18 cellular contexts compared by ENCODE assay signal in genomic region chr2:199136681-199137080, GRCh38.
DNase-seq lines count a peak whose midpoint lies in the region; ATAC-seq, FAIRE-seq and TF ChIP-seq lines count a peak whose summit lies in the region.
"Had no signal": no experiment of that assay in that cellular context is flagged by ENCODE, and none has a peak within 500 bp of the region (broad histone marks: within the 10 kb centered on the region; RNA-seq: fewer than 3 reads in every experiment).

No MANE protein-coding gene starts in this region.

- H3K4me1 ChIP-seq in astrocyte (ENCODE audit: insufficient read depth, low read length) = peaks cover 6% of the 10 kb centered on the region
- no peaks in the 10 kb centered on the region for H3K4me1 ChIP-seq in kidney (ENCODE audit: control insufficient read depth in 1 of 2, insufficient read depth in 1 of 2, low read depth in 1 of 2, low read length in 2 of 2)
- no peaks in the 10 kb centered on the region for H3K4me1 ChIP-seq in lower lobe of right lung
- H3K4me1 ChIP-seq: Caco-2 had no signal

- ATAC-seq in lower lobe of right lung = no peak
- ATAC-seq: GM12878 had no signal

- H3K9me3 Mint-ChIP-seq in astrocyte (ENCODE audit: unreplicated experiment) = peaks cover 3% of the 10 kb centered on the region
- H3K9me3 Mint-ChIP-seq: activated CD4-positive, alpha-beta T cell treated with anti-CD3 and anti-CD28 coated beads, Interleukin-2, amount 10 ng/mL, durations not matched to agents 24 days and 14 days had no signal

- H3K9me3 ChIP-seq in astrocyte (ENCODE audit: insufficient read depth, low read depth, low read length) = no peaks in the 10 kb centered on the region
- H3K9me3 ChIP-seq in kidney (ENCODE audit: control insufficient read depth in 1 of 2, low read length in 2 of 2) = no peaks in the 10 kb centered on the region
- H3K9me3 ChIP-seq in lower lobe of right lung = no peaks in the 10 kb centered on the region
- H3K9me3 ChIP-seq: Caco-2, neutrophil had no signal

- H4K20me1 ChIP-seq in astrocyte (ENCODE audit: insufficient read depth, low read length) = no peaks in the 10 kb centered on the region

- H3K9ac ChIP-seq in astrocyte (ENCODE audit: low read length) (no peak overlapping the region), kidney (ENCODE audit: low read length in 2 of 2) (no peak overlapping the region)

- H3K27me3 ChIP-seq in astrocyte (ENCODE audit: insufficient read depth, low read length) = no peaks in the 10 kb centered on the region
- no peaks in the 10 kb centered on the region for H3K27me3 ChIP-seq in lower lobe of right lung (ENCODE audit: low read depth)
- H3K27me3 ChIP-seq: neutrophil had no signal

- no peak overlapping the region for H3K27ac ChIP-seq in astrocyte (ENCODE audit: low read depth, low read length)
- H3K27ac ChIP-seq in kidney (ENCODE audit: low read depth in 2 of 2, low read length in 2 of 2) = no peak overlapping the region
- H3K27ac ChIP-seq in lower lobe of right lung = no peak overlapping the region
- H3K27ac ChIP-seq: neutrophil had no signal

- no peak for TF ChIP-seq CTCF in astrocyte (IDR thresholded peaks at IDR 0.05; ENCODE audit: insufficient read depth, low read depth, low read length)
- TF ChIP-seq CTCF in kidney (IDR thresholded peaks at IDR 0.05; ENCODE audit: borderline replicate concordance, extremely low read depth, insufficient read depth) = no peak
- TF ChIP-seq CTCF in lower lobe of right lung (IDR thresholded peaks at IDR 0.05) = no peak

- H3K27me3 Mint-ChIP-seq in astrocyte (ENCODE audit: low read depth, unreplicated experiment) = no peaks in the 10 kb centered on the region
- H3K27me3 Mint-ChIP-seq: activated CD4-positive, alpha-beta T cell treated with anti-CD3 and anti-CD28 coated beads, Interleukin-2, amount 10 ng/mL, durations not matched to agents 24 days and 14 days had no signal

- no peak overlapping the region for H3K4me3 ChIP-seq in astrocyte (ENCODE audit: insufficient read depth, low read depth, low read length)
- no peak overlapping the region for H3K4me3 ChIP-seq in kidney (ENCODE audit: low read length in 2 of 2)
- H3K4me3 ChIP-seq in lower lobe of right lung = no peak overlapping the region
- H3K4me3 ChIP-seq: GM12878 had no signal

- FAIRE-seq in HTR-8/SVneo (lab: Jason Lieb, UNC) (no peak), astrocyte (lab: Jason Lieb, UNC) (no peak), kidney (lab: Jason Lieb, UNC) (no peak)
- FAIRE-seq: colon, GM12878 had no signal

- DNase-seq in Caki2 (ENCODE audit: low read depth) (peak; percentile 12), HTR-8/SVneo (ENCODE audit: insufficient read length, low spot score) (peak; percentile 19), astrocyte (ENCODE audit: low read depth) (peak; percentile 83), kidney (peak; percentile 48), NCI-H1694 treated with DMSO at 0.1 percent for 48 hours (lab: John Stamatoyannopoulos, UW) (no peak), GDM1 (lab: John Stamatoyannopoulos, UW) (no peak), lower lobe of right lung (no peak)
- no peak for DNase-seq in activated T-cell treated with anti-CD3 and anti-CD28 coated beads, Interleukin-2, amount 50 U/mL, for 48 hours
- DNase-seq: activated CD4-positive, alpha-beta T cell treated with anti-CD3 and anti-CD28 coated beads, Interleukin-2, amount 10 ng/mL, durations not matched to agents 24 days and 14 days; activated effector memory CD4-positive, alpha-beta T cell treated with Interleukin-2 at 50 U/mL for 16 hours; Caco-2; NCI-H524; SHP77 treated with DMSO at 0.1 percent for 48 hours; stimulated activated CD4-positive, alpha-beta T cell treated with anti-CD3 and anti-CD28 coated beads, Interleukin-1b, Interleukin-23, amount 100 ng/mL, for 48 hours; stimulated activated naive CD4-positive, alpha-beta T cell treated with Interleukin-2 at 50 U/mL for 16 hours had no signal

- intact Hi-C loops in kidney (cut with DNase I) = no loop called here
- intact Hi-C loops in lower lobe of right lung (cut with DNase I) = no loop called here

- H3K4me3 Mint-ChIP-seq in astrocyte (ENCODE audit: unreplicated experiment) = no peak overlapping the region
- H3K4me3 Mint-ChIP-seq: activated CD4-positive, alpha-beta T cell treated with anti-CD3 and anti-CD28 coated beads, Interleukin-2, amount 10 ng/mL, durations not matched to agents 24 days and 14 days had no signal

- peaks cover 6% of the 10 kb centered on the region for H3K4me1 Mint-ChIP-seq in astrocyte (ENCODE audit: low read depth, unreplicated experiment)
- H3K4me1 Mint-ChIP-seq: activated CD4-positive, alpha-beta T cell treated with anti-CD3 and anti-CD28 coated beads, Interleukin-2, amount 10 ng/mL, durations not matched to agents 24 days and 14 days had no signal

- H3K4me2 ChIP-seq in astrocyte (ENCODE audit: low read length) = no peak overlapping the region

- H3K36me3 ChIP-seq in astrocyte (ENCODE audit: insufficient read depth, low read length) = no peaks in the 10 kb centered on the region
- no peaks in the 10 kb centered on the region for H3K36me3 ChIP-seq in kidney (ENCODE audit: control insufficient read depth in 1 of 2, insufficient read depth in 2 of 2, low read length in 2 of 2)
- no peaks in the 10 kb centered on the region for H3K36me3 ChIP-seq in lower lobe of right lung
- H3K36me3 ChIP-seq: neutrophil had no signal

- H3K27ac Mint-ChIP-seq in astrocyte (ENCODE audit: unreplicated experiment) = no peak overlapping the region
- H3K27ac Mint-ChIP-seq: activated CD4-positive, alpha-beta T cell treated with anti-CD3 and anti-CD28 coated beads, Interleukin-2, amount 10 ng/mL, durations not matched to agents 24 days and 14 days had no signal

- H3K79me2 ChIP-seq in astrocyte (ENCODE audit: insufficient read depth, low read length) = no peaks in the 10 kb centered on the region

- H3K36me3 Mint-ChIP-seq in astrocyte (ENCODE audit: low read depth, unreplicated experiment) = no peaks in the 10 kb centered on the region

- H2AFZ ChIP-seq in astrocyte (ENCODE audit: low read depth, low read length) = no peak overlapping the region

- in situ Hi-C loops in Caki2 (cut with HindIII; ENCODE audit: low pct_unique_long_range_greater_than_20kb, low sequenced_read_pairs) = no loop called here

Comparison
In these comparisons a context has a peak if more than half of its experiments do, and no peak if none do; other contexts are left out.
1. DNase-seq: peak in Caki2 (single experiment), HTR-8/SVneo (single experiment), astrocyte (single experiment) and kidney (single experiment); none in NCI-H1694 treated with DMSO at 0.1 percent for 48 hours (single experiment), GDM1 (single experiment), lower lobe of right lung (single experiment) and activated T-cell treated with anti-CD3 and anti-CD28 coated beads, Interleukin-2, amount 50 U/mL, for 48 hours (0 of 2).